ENCODE assay signal across 21 cellular contexts in genomic region chr16:86087561-86088230, GRCh38.
"Had no signal": no experiment of that assay in that cellular context is flagged by ENCODE, and none has a peak within 500 bp of the region (broad histone marks: within the 10 kb centered on the region; RNA-seq: fewer than 3 reads in every experiment).

No MANE protein-coding gene starts in this region.

- H3K4me3 Mint-ChIP-seq: activated CD8-positive, alpha-beta T cell treated with anti-CD3 and anti-CD28 coated beads, Interleukin-2, amount 10 ng/mL, durations not matched to agents 7 days and 5 days; activated naive CD4-positive, alpha-beta T cell treated with anti-CD3 and anti-CD28 coated beads, Interleukin-2, amount 10 ng/mL, durations not matched to agents 7 days and 5 days; activated T-cell treated with anti-CD3 and anti-CD28 coated beads, Interleukin-2, amount 50 U/mL, for 24 hours; dendritic cell treated with granulocyte-macrophage colony-stimulating factor and Interleukin-4, amounts not matched to agents 40 ng/mL and 50 ng/mL, for 4 days; immature natural killer cell; mesothelial cell of epicardium; natural killer cell treated with Interleukin-12 subunit alpha and Interleukin-12 subunit beta and Interleukin-15 and Interleukin-18, amount 100 ng/mL, for 72 hours; stimulated activated naive B cell treated with anti-CD40 and anti-IgM and Interleukin-4, amounts not matched to agents 10 μg/mL and 1 μg/mL and 100 μg/mL, for 72 hours had no signal

- H3K36me3 ChIP-seq: ascending aorta, breast epithelium, esophagus muscularis mucosa, gastroesophageal sphincter, heart right ventricle, tibial artery had no signal

- H3K4me1 ChIP-seq: ascending aorta, breast epithelium, esophagus muscularis mucosa, gastroesophageal sphincter, heart right ventricle, parathyroid adenoma, tibial artery had no signal

- H3K9me3 Mint-ChIP-seq: activated naive CD4-positive, alpha-beta T cell treated with anti-CD3 and anti-CD28 coated beads, Interleukin-2, amount 10 ng/mL, durations not matched to agents 7 days and 5 days; activated T-cell treated with anti-CD3 and anti-CD28 coated beads, Interleukin-2, amount 50 U/mL, for 24 hours; activated T-helper 2 cell treated with anti-CD3 and anti-CD28 coated beads, Interferon-gamma antibody, Interleukin-2, Interleukin-4, amounts not matched to agents 10 μg/mL and 5 μg/mL and 100 μg/mL, durations not matched to agents 14 hours and 24 hours and 36 hours; dendritic cell treated with granulocyte-macrophage colony-stimulating factor and Interleukin-4, amounts not matched to agents 40 ng/mL and 50 ng/mL, for 4 days; immature natural killer cell; mesothelial cell of epicardium; natural killer cell treated with Interleukin-12 subunit alpha and Interleukin-12 subunit beta and Interleukin-15 and Interleukin-18, amount 100 ng/mL, for 72 hours; stimulated activated naive B cell treated with anti-CD40 and anti-IgM and Interleukin-4, amounts not matched to agents 10 μg/mL and 1 μg/mL and 100 μg/mL, for 72 hours had no signal

- H3K27me3 Mint-ChIP-seq: activated naive CD4-positive, alpha-beta T cell treated with anti-CD3 and anti-CD28 coated beads, Interleukin-2, amount 10 ng/mL, durations not matched to agents 7 days and 5 days; activated T-cell treated with anti-CD3 and anti-CD28 coated beads, Interleukin-2, amount 50 U/mL, for 24 hours; natural killer cell treated with Interleukin-12 subunit alpha and Interleukin-12 subunit beta and Interleukin-15 and Interleukin-18, amount 100 ng/mL, for 72 hours had no signal

- H2AFZ ChIP-seq: parathyroid adenoma had no signal

- H3K4me1 Mint-ChIP-seq: immature natural killer cell had no signal

- H3K27ac Mint-ChIP-seq: activated CD8-positive, alpha-beta T cell treated with anti-CD3 and anti-CD28 coated beads, Interleukin-2, amount 10 ng/mL, durations not matched to agents 7 days and 5 days; activated naive CD4-positive, alpha-beta T cell treated with anti-CD3 and anti-CD28 coated beads, Interleukin-2, amount 10 ng/mL, durations not matched to agents 7 days and 5 days; activated T-cell treated with anti-CD3 and anti-CD28 coated beads, Interleukin-2, amount 50 U/mL, for 24 hours; activated T-helper 2 cell treated with anti-CD3 and anti-CD28 coated beads, Interferon-gamma antibody, Interleukin-2, Interleukin-4, amounts not matched to agents 10 μg/mL and 5 μg/mL and 100 μg/mL, durations not matched to agents 14 hours and 24 hours and 36 hours; dendritic cell treated with granulocyte-macrophage colony-stimulating factor and Interleukin-4, amounts not matched to agents 40 ng/mL and 50 ng/mL, for 4 days; immature natural killer cell; mesothelial cell of epicardium; natural killer cell treated with Interleukin-12 subunit alpha and Interleukin-12 subunit beta and Interleukin-15 and Interleukin-18, amount 100 ng/mL, for 72 hours; stimulated activated naive B cell treated with anti-CD40 and anti-IgM and Interleukin-4, amounts not matched to agents 10 μg/mL and 1 μg/mL and 100 μg/mL, for 72 hours had no signal

- H3K9ac ChIP-seq: parathyroid adenoma had no signal

- H3K27ac ChIP-seq: ascending aorta, breast epithelium, esophagus muscularis mucosa, gastroesophageal sphincter, heart right ventricle, parathyroid adenoma, tibial artery had no signal

- DNase-seq: activated CD4-positive, alpha-beta T cell treated with anti-CD3 and anti-CD28 coated beads for 48 hours; activated CD4-positive, CD25-positive, alpha-beta regulatory T cell; activated CD8-positive, alpha-beta T cell treated with anti-CD3 and anti-CD28 coated beads, Interleukin-2, amount 10 ng/mL, durations not matched to agents 7 days and 5 days; activated naive CD4-positive, alpha-beta T cell treated with anti-CD3 and anti-CD28 coated beads, Interleukin-2, amount 10 ng/mL, durations not matched to agents 7 days and 5 days; activated T-cell treated with anti-CD3 and anti-CD28 coated beads, Interleukin-2, amount 50 U/mL, for 24 hours; cerebellar nuclear complex; effector CD8-positive, alpha-beta T cell; heart right ventricle; immature natural killer cell; stimulated activated naive B cell treated with anti-CD40 and anti-IgM and Interleukin-4, amounts not matched to agents 10 μg/mL and 1 μg/mL and 100 μg/mL, for 72 hours; T1000 had no signal

- H3K9me3 ChIP-seq: ascending aorta, breast epithelium, esophagus muscularis mucosa, gastroesophageal sphincter, heart right ventricle, tibial artery had no signal

- H3K36me3 Mint-ChIP-seq: activated naive CD4-positive, alpha-beta T cell treated with anti-CD3 and anti-CD28 coated beads, Interleukin-2, amount 10 ng/mL, durations not matched to agents 7 days and 5 days; immature natural killer cell; mesothelial cell of epicardium; natural killer cell treated with Interleukin-12 subunit alpha and Interleukin-12 subunit beta and Interleukin-15 and Interleukin-18, amount 100 ng/mL, for 72 hours; stimulated activated naive B cell treated with anti-CD40 and anti-IgM and Interleukin-4, amounts not matched to agents 10 μg/mL and 1 μg/mL and 100 μg/mL, for 72 hours had no signal

- H3K4me3 ChIP-seq: ascending aorta, breast epithelium, esophagus muscularis mucosa, gastroesophageal sphincter, heart right ventricle, tibial artery had no signal

- H3K27me3 ChIP-seq: ascending aorta, esophagus muscularis mucosa, gastroesophageal sphincter had no signal
